In the genomic region with DNA sequence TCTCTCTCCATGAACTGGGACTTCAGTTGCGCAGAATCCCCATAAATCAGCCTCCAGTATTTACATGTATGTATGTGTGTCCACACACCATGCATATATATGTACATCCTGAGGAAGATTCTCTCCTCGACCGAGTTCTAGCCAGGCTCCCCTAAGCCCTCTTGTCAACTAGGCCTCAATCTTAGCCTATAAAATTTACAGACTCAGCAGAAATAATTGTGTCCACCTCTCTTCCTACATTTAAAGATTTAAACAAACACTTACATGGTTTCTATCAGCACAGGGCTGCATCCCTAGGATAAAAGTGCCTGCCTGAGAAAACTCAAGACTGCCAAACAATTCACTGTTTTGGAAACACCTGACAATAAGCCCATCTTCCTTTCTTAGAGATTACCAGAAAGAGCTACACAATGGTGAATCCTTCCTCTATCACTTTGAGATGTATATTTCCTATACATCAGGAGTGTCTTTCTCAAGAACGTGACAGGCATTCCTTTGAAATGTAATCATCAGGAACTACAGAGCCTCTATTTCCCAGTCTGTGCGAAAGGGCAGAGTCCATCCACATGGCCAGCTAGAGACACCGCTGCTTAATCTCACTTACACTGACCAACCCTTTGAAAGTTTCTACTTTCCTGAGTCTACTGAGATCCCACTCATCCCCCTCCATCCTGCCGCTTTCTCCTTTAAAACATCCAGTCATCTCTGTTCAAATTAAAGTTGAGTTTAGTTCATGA, we compare ENCODE assay signal across 27 cellular contexts.
"Had no signal": no experiment of that assay in that cellular context is flagged by ENCODE, and none has a peak within 500 bp of the region (broad histone marks: within the 10 kb centered on the region; RNA-seq: fewer than 3 reads in every experiment).

No MANE protein-coding gene starts in this region.

- H3K9me3 Mint-ChIP-seq: activated B cell treated with CpG ODN at 0.5 μM for 24 hours; activated CD8-positive, alpha-beta T cell treated with anti-CD3 and anti-CD28 coated beads for 36 hours; activated T-cell treated with anti-CD3 and anti-CD28 coated beads, Interleukin-2, amount 50 U/mL, for 4 hours; activated T-helper 17 cell treated with anti-CD3 and anti-CD28 coated beads, Interleukin-2, amount 50 U/mL, for 72 hours; central memory CD8-positive, alpha-beta T cell; T-helper 2 cell treated with Interferon-gamma antibody and Interleukin-4, amounts not matched to agents 5 μg/mL and 100 μg/mL, for 36 hours had no signal

- H3K4me1 Mint-ChIP-seq: activated B cell treated with CpG ODN at 0.5 μM for 24 hours; activated T-helper 17 cell treated with anti-CD3 and anti-CD28 coated beads, Interleukin-2, amount 50 U/mL, for 72 hours; central memory CD8-positive, alpha-beta T cell; T-helper 17 cell had no signal

- H3K27me3 ChIP-seq: brain microvascular endothelial cell, esophagus squamous epithelium, gastroesophageal sphincter had no signal

- H3K4me1 ChIP-seq: esophagus squamous epithelium, gastroesophageal sphincter had no signal

- H3K27ac ChIP-seq: brain microvascular endothelial cell, epithelial cell of prostate, esophagus squamous epithelium, gastroesophageal sphincter, WERI-Rb-1 had no signal

- H3K36me3 ChIP-seq: brain microvascular endothelial cell, WERI-Rb-1 had no signal

- H3K27ac Mint-ChIP-seq: activated B cell treated with CpG ODN at 0.5 μM for 24 hours; activated CD8-positive, alpha-beta T cell treated with anti-CD3 and anti-CD28 coated beads for 36 hours; activated naive CD8-positive, alpha-beta T cell; activated T-helper 17 cell treated with anti-CD3 and anti-CD28 coated beads, Interleukin-2, amount 50 U/mL, for 72 hours; T-helper 17 cell; T-helper 2 cell treated with Interferon-gamma antibody and Interleukin-4, amounts not matched to agents 5 μg/mL and 100 μg/mL, for 36 hours had no signal

- H3K9me3 ChIP-seq: esophagus squamous epithelium, gastroesophageal sphincter had no signal

- H3K27me3 Mint-ChIP-seq: activated B cell treated with CpG ODN at 0.5 μM for 24 hours; activated CD8-positive, alpha-beta T cell treated with anti-CD3 and anti-CD28 coated beads for 36 hours; activated naive CD8-positive, alpha-beta T cell; activated T-helper 17 cell treated with anti-CD3 and anti-CD28 coated beads, Interleukin-2, amount 50 U/mL, for 72 hours; central memory CD8-positive, alpha-beta T cell; T-helper 17 cell had no signal

- H3K4me3 ChIP-seq: esophagus squamous epithelium, gastroesophageal sphincter had no signal

- DNase-seq: activated B cell treated with CpG ODN at 0.5 μM for 24 hours; activated CD4-positive, alpha-beta T cell treated with anti-CD3 and anti-CD28 coated beads for 48 hours; activated CD4-positive, alpha-beta T cell treated with anti-CD3 and anti-CD28 coated beads, Interleukin-2, amount 50 U/mL, for 1 hour; activated CD4-positive, alpha-beta T cell treated with anti-CD3 and anti-CD28 coated beads, Interleukin-2, amount 50 U/mL, for 48 hours; activated CD8-positive, alpha-beta memory T cell treated with anti-CD3 and anti-CD28 coated beads for 24 hours; activated CD8-positive, alpha-beta T cell treated with anti-CD3 and anti-CD28 coated beads for 36 hours; activated effector memory CD4-positive, alpha-beta T cell treated with Interleukin-2 at 50 U/mL for 16 hours; activated gamma-delta T cell treated with Interleukin-2 at 50 U/mL for 16 hours; activated naive CD4-positive, alpha-beta T cell treated with anti-CD3 and anti-CD28 coated beads, Interleukin-2, amount 50 U/mL, for 16 hours; activated naive CD4-positive, alpha-beta T cell treated with Interleukin-2 at 50 U/mL for 16 hours; activated T-cell treated with anti-CD3 and anti-CD28 coated beads, Interleukin-2, amount 50 U/mL, for 4 hours; amniotic stem cell; anterior cingulate cortex; brain microvascular endothelial cell; effector CD8-positive, alpha-beta T cell; esophagus squamous epithelium; foreskin melanocyte; head of caudate nucleus; T-helper 17 cell; T1000; WERI-Rb-1 had no signal

- H3K4me3 Mint-ChIP-seq: activated B cell treated with CpG ODN at 0.5 μM for 24 hours; activated CD8-positive, alpha-beta T cell treated with anti-CD3 and anti-CD28 coated beads for 36 hours; activated naive CD8-positive, alpha-beta T cell; activated T-cell treated with anti-CD3 and anti-CD28 coated beads, Interleukin-2, amount 50 U/mL, for 4 hours; activated T-helper 17 cell treated with anti-CD3 and anti-CD28 coated beads, Interleukin-2, amount 50 U/mL, for 72 hours; central memory CD8-positive, alpha-beta T cell; T-helper 17 cell; T-helper 2 cell treated with Interferon-gamma antibody and Interleukin-4, amounts not matched to agents 5 μg/mL and 100 μg/mL, for 36 hours had no signal
